ENCODE assay signal across 9 cellular contexts in genomic region chr2:43171789-43172188, GRCh38. TPM values are rescaled to one million over a fixed set of nuclear protein-coding genes. Genes with fewer than 3 reads are reported as not detected.
DNase-seq lines count a peak whose midpoint lies in the region; ATAC-seq and TF ChIP-seq lines count a peak whose summit lies in the region.
"Had no signal": no experiment of that assay in that cellular context is flagged by ENCODE, and none has a peak within 500 bp of the region (broad histone marks: within the 10 kb centered on the region; RNA-seq: fewer than 3 reads in every experiment).

No MANE protein-coding gene starts in this region.

- TF ChIP-seq CTCF in HL-60 (IDR thresholded peaks at IDR 0.05; ENCODE audit: insufficient read depth, low read length) (no peak), adrenal gland (IDR thresholded peaks at IDR 0.05) (no peak)

- peak overlapping the region; percentile 94 to 99 (median 97) for H3K4me2 ChIP-seq in BLaER1 treated with 17β-estradiol and CSF1 and Interleukin-3, amounts not matched to agents 10 nM and 100 nM

- peaks cover 96 to 99% (median 98%) of the 10 kb centered on the region in 10 experiments for H3K4me1 ChIP-seq in BLaER1 treated with 17β-estradiol and CSF1 and Interleukin-3, amounts not matched to agents 10 nM and 100 nM
- H3K4me1 ChIP-seq in adrenal gland (replicated peaks in 1 of 2): peaks cover 11 to 28% of the 10 kb centered on the region in 2 donors

- intact Hi-C loops in adrenal gland (cut with DNase I) (no loop called here), posterior vena cava (cut with DNase I) (no loop called here)

- no peak overlapping the region for H3K4me3 ChIP-seq in BLaER1 treated with 17β-estradiol and CSF1 and Interleukin-3, amounts not matched to agents 10 nM and 100 nM
- H3K4me3 ChIP-seq in HL-60 (replicated peaks; ENCODE audit: insufficient read depth, low read length) (no peak overlapping the region), adrenal gland (no peak overlapping the region)
- H3K4me3 ChIP-seq: dorsolateral prefrontal cortex had no signal

- 65 to 88% (median 74%) methylated on average over 1 of the region's 1 CpG for WGBS in adrenal gland, 4 donors

- no peak for ATAC-seq in GM21447 (IDR thresholded peaks at IDR 0.05; ENCODE audit: unreplicated experiment)

- H3K36me3 ChIP-seq in BLaER1 treated with 17β-estradiol and CSF1 and Interleukin-3, amounts not matched to agents 10 nM and 100 nM: peaks cover 0 to 14% (median 0%) of the 10 kb centered on the region in 11 experiments; a peak in 3 of 22 replicates
- no peaks in the 10 kb centered on the region for H3K36me3 ChIP-seq in adrenal gland (replicated peaks in 1 of 2)

- no peaks in the 10 kb centered on the region for H3K27me3 ChIP-seq in BLaER1 treated with 17β-estradiol and CSF1 and Interleukin-3, amounts not matched to agents 10 nM and 100 nM
- H3K27me3 ChIP-seq in HL-60 (ENCODE audit: insufficient read depth, poor library complexity, severe bottlenecking) (no peaks in the 10 kb centered on the region), adrenal gland (no peaks in the 10 kb centered on the region)
- H3K27me3 ChIP-seq: dorsolateral prefrontal cortex had no signal

- no peak for TF ChIP-seq POLR2A in adrenal gland (IDR thresholded peaks at IDR 0.05)

- H4K20me1 ChIP-seq in BLaER1 treated with 17β-estradiol and CSF1 and Interleukin-3, amounts not matched to agents 10 nM and 100 nM: peaks cover 0 to 61% (median 0%) of the 10 kb centered on the region in 11 experiments; a peak in 4 of 22 replicates

- peak overlapping the region in 8 of 11 experiments; percentile 26 to 94 (median 90); a peak in 15 of 22 replicates for H3K27ac ChIP-seq in BLaER1 treated with 17β-estradiol and CSF1 and Interleukin-3, amounts not matched to agents 10 nM and 100 nM
- H3K27ac ChIP-seq in HL-60 (replicated peaks): peak overlapping the region; percentile 23
- H3K27ac ChIP-seq in adrenal gland: no peak overlapping the region
- H3K27ac ChIP-seq: dorsolateral prefrontal cortex had no signal

- H3K9me3 ChIP-seq in BLaER1 treated with 17β-estradiol and CSF1 and Interleukin-3, amounts not matched to agents 10 nM and 100 nM (replicated peaks in 1 of 11): no peaks in the 10 kb centered on the region
- peaks cover 0 to 9% (median 0%) of the 10 kb centered on the region in 3 donors for H3K9me3 ChIP-seq in adrenal gland (replicated peaks in 1 of 3)

- H3K9ac ChIP-seq in BLaER1 treated with 17β-estradiol and CSF1 and Interleukin-3, amounts not matched to agents 10 nM and 100 nM: peak overlapping the region in 8 of 11 experiments; percentile 21 to 78 (median 66); a peak in 12 of 22 replicates

- DNase-seq in HL-60 (ENCODE audit: low read depth in 1 of 2, low spot score in 1 of 2) (peak in 1 of 2 experiments; percentile 28), adrenal gland (peak in 6 of 7 donors; percentile 55 to 85 (median 72)), medulla oblongata (ENCODE audit: extremely low spot score) (peak; percentile 58), posterior vena cava (ENCODE audit: low spot score) (no peak), occipital lobe (lab: John Stamatoyannopoulos, UW) (no peak), NCI-H446 treated with DMSO at 0.1 percent for 48 hours (lab: John Stamatoyannopoulos, UW) (no peak)

RNA-seq across cellular contexts. Expression of gene ZFP36L2, which starts 54.6 kb away (rescaled TPM):
- 100 to 1,000 TPM in 5 of 8 donors, 10 to 100 TPM in 3; 46.2 to 333 (median 111) TPM for total RNA-seq in adrenal gland
- polyA plus RNA-seq in adrenal gland: 100 to 1,000 TPM in 2 of 3 donors, 10 to 100 TPM in 1; 29.2 to 159 (median 105) TPM
- total RNA-seq in posterior vena cava: 100 to 1,000 TPM; 123 to 148 TPM
- 2.5 TPM for total RNA-seq in occipital lobe

Comparison
In these comparisons a context has a peak if more than half of its experiments do, and no peak if none do; other contexts are left out.
1. H3K27ac ChIP-seq: peak in BLaER1 treated with 17β-estradiol and CSF1 and Interleukin-3, amounts not matched to agents 10 nM and 100 nM (8 of 11) and HL-60 (single experiment); none in adrenal gland (0 of 5).
2. DNase-seq: peak in adrenal gland (6 of 7) and medulla oblongata (single experiment); none in posterior vena cava (single experiment), occipital lobe (single experiment) and NCI-H446 treated with DMSO at 0.1 percent for 48 hours (single experiment).
3. RNA of gene ZFP36L2, which starts 54.6 kb away (total RNA-seq): 123 to 148 TPM in posterior vena cava and 46.2 to 333 TPM in adrenal gland; 2.5 TPM in occipital lobe (single experiment); every median in the first group is over 10 times any median in the second.